ENCODE assay signal across 25 cellular contexts in genomic region chr14:90277581-90278198, GRCh38. TPM values are rescaled to one million over a fixed set of nuclear protein-coding genes. Genes with fewer than 3 reads are reported as not detected.
A peak's percentile ranks its signal among the peaks of the same experiment; 100 is the strongest.
DNase-seq lines count a peak whose midpoint lies in the region; ATAC-seq, FAIRE-seq and TF ChIP-seq lines count a peak whose summit lies in the region.
"Had no signal": no experiment of that assay in that cellular context is flagged by ENCODE, and none has a peak within 500 bp of the region (broad histone marks: within the 10 kb centered on the region; RNA-seq: fewer than 3 reads in every experiment).

No MANE protein-coding gene starts in this region.

- H2BK5ac ChIP-seq in H1 (ENCODE audit: low read depth, low read length) = no peak overlapping the region
- H2BK5ac ChIP-seq in neuronal stem cell (ENCODE audit: low read length) = no peak overlapping the region

- H4K20me1 ChIP-seq in H1 (replicated peaks in 1 of 2; ENCODE audit: control insufficient read depth in 1 of 2, insufficient read depth in 2 of 2, low read length in 2 of 2) = peaks cover 0 to 3% of the 10 kb centered on the region in 2 experiments

- no peak overlapping the region for H3K9ac ChIP-seq in H1 (replicated peaks in 1 of 4; ENCODE audit: extremely low read depth in 1 of 4, low read depth in 3 of 4, low read length in 3 of 4)
- H3K9ac ChIP-seq in neuronal stem cell (ENCODE audit: low read depth, low read length, poor library complexity) = no peak overlapping the region
- H3K9ac ChIP-seq: BLaER1 treated with 17β-estradiol and CSF1 and Interleukin-3, amounts not matched to agents 10 nM and 100 nM; GM23248 had no signal

- POLR2A ChIA-PET in RWPE1 (lab: Yijun Ruan, JAX; ENCODE audit: low non-redundant PET) (no interaction called here), H1 (lab: Charles Lee; ENCODE audit: partially characterized antibody) (interaction anchor here (1.1 to 1.7 kb wide), 4 partner anchors 11 to 107 kb away, joined by 3 to 5 read pairs (median 3); partner anchors contain the start of gene PSMC1)

- no peaks in the 10 kb centered on the region for H3K79me2 ChIP-seq in H1 (ENCODE audit: control insufficient read depth in 1 of 2, insufficient read depth in 2 of 2, low read length in 2 of 2)

- TF ChIP-seq POLR2A in H1 (IDR thresholded peaks at IDR 0.05; ENCODE audit: control extremely low read depth in 1 of 2, low read depth in 2 of 2, low read length in 2 of 2) = no peak

- no peaks in the 10 kb centered on the region for H3K23me2 ChIP-seq in H1 (ENCODE audit: low read depth, low read length)

- ATAC-seq in activated T-cell treated with anti-CD3 and anti-CD28 coated beads, Interleukin-2, amount 50 U/mL, for 4 hours = no peak
- ATAC-seq: PC-3 had no signal

- H3K56ac ChIP-seq in H1 (replicated peaks; ENCODE audit: insufficient read length, low read depth, low read length) = no peak overlapping the region

- H3K4me3 ChIP-seq in H1 (ENCODE audit: extremely low read depth in 1 of 4, insufficient read depth in 2 of 4, low read depth in 3 of 4, low read length in 4 of 4) (no peak overlapping the region), neuronal stem cell (ENCODE audit: low read length in 2 of 2) (no peak overlapping the region)
- H3K4me3 ChIP-seq: BLaER1 treated with 17β-estradiol and CSF1 and Interleukin-3, amounts not matched to agents 10 nM and 100 nM; GM23248; SJSA1 had no signal

- no peak overlapping the region for H2AFZ ChIP-seq in H1 (ENCODE audit: low read length)
- no peak overlapping the region for H2AFZ ChIP-seq in neuronal stem cell (ENCODE audit: low read length)
- H2AFZ ChIP-seq: GM23248 had no signal

- H3K4me1 Mint-ChIP-seq in activated T-cell treated with anti-CD3 and anti-CD28 coated beads, Interleukin-2, amount 50 U/mL, for 4 hours (ENCODE audit: low read depth) = peaks cover 16% of the 10 kb centered on the region
- H3K4me1 Mint-ChIP-seq: H9 had no signal

- H3K4me3 Mint-ChIP-seq in activated T-cell treated with anti-CD3 and anti-CD28 coated beads, Interleukin-2, amount 50 U/mL, for 4 hours = no peak overlapping the region
- H3K4me3 Mint-ChIP-seq: CD4-positive, alpha-beta T cell; H9 had no signal

- H2BK15ac ChIP-seq in H1 (ENCODE audit: low read length) = no peak overlapping the region
- H2BK15ac ChIP-seq in neuronal stem cell (ENCODE audit: low read length) = no peak overlapping the region

- no peak overlapping the region for H2BK20ac ChIP-seq in H1 (ENCODE audit: low read length)

- no peak for FAIRE-seq in H1 (lab: Jason Lieb, UNC)
- FAIRE-seq: A204.1, D721Med, GM18507 had no signal

- H3K36me3 ChIP-seq in H1 (ENCODE audit: control insufficient read depth in 2 of 4, insufficient read depth in 4 of 4, low read length in 3 of 4) (peaks cover 2 to 12% (median 4%) of the 10 kb centered on the region in 4 experiments), neuronal stem cell (replicated peaks in 1 of 2; ENCODE audit: control insufficient read depth in 2 of 2, insufficient read depth in 2 of 2, low read length in 2 of 2) (peaks cover 25 to 91% of the 10 kb centered on the region in 2 donors)

- H3K4me2 ChIP-seq in H1 (ENCODE audit: insufficient read depth in 1 of 2, low read depth in 2 of 2, low read length in 2 of 2) (no peak overlapping the region), neuronal stem cell (ENCODE audit: insufficient read depth, low read length, poor library complexity, severe bottlenecking) (no peak overlapping the region)

- no peak overlapping the region for H2BK12ac ChIP-seq in H1 (ENCODE audit: low read depth, low read length)
- no peak overlapping the region for H2BK12ac ChIP-seq in neuronal stem cell (ENCODE audit: low read length)

- H3K4me1 ChIP-seq in H1 (replicated peaks in 1 of 4; ENCODE audit: control insufficient read depth in 3 of 4, insufficient read depth in 4 of 4, low read length in 3 of 4) (no peaks in the 10 kb centered on the region), neuronal stem cell (ENCODE audit: control insufficient read depth in 2 of 2, insufficient read depth in 1 of 2, low read depth in 1 of 2, low read length in 2 of 2) (no peaks in the 10 kb centered on the region)

- H3K79me1 ChIP-seq in H1 (ENCODE audit: low read depth, low read length) (no peaks in the 10 kb centered on the region), neuronal stem cell (ENCODE audit: low read depth, low read length) (no peaks in the 10 kb centered on the region)

- no peaks in the 10 kb centered on the region for H3K27me3 Mint-ChIP-seq in activated T-cell treated with anti-CD3 and anti-CD28 coated beads, Interleukin-2, amount 50 U/mL, for 4 hours (ENCODE audit: low read depth)
- H3K27me3 Mint-ChIP-seq: CD4-positive, alpha-beta T cell had no signal

- CTCF ChIA-PET in RWPE1 (lab: Yijun Ruan, JAX) = interaction anchor here (0.6 kb wide), 1 partner anchor 1698 kb away, joined by 3 read pairs; no protein-coding TSS in a partner anchor
- CTCF ChIA-PET in H1 (lab: Charles Lee; ENCODE audit: partially characterized antibody) = interaction anchor here (0.7 to 5.2 kb wide), 12 partner anchors 9 to 419 kb away, joined by 3 to 34 read pairs (median 4); no protein-coding TSS in a partner anchor

- no peaks in the 10 kb centered on the region for H3K27me3 ChIP-seq in H1 (replicated peaks in 1 of 4; ENCODE audit: control insufficient read depth in 3 of 4, extremely low read depth in 1 of 4, insufficient read depth in 3 of 4, low read length in 3 of 4)
- H3K27me3 ChIP-seq in neuronal stem cell (ENCODE audit: control insufficient read depth in 3 of 3, insufficient read depth in 3 of 3, low read depth in 1 of 3, low read length in 3 of 3) = no peaks in the 10 kb centered on the region
- H3K27me3 ChIP-seq: BLaER1 treated with 17β-estradiol and CSF1 and Interleukin-3, amounts not matched to agents 10 nM and 100 nM; SJSA1 had no signal

- H3K4ac ChIP-seq in H1 (replicated peaks; ENCODE audit: insufficient read length, low read depth, low read length) = no peak overlapping the region
- no peak overlapping the region for H3K4ac ChIP-seq in neuronal stem cell (ENCODE audit: low read length)

- peak; percentile 13 to 14 for DNase-seq in activated T-cell treated with anti-CD3 and anti-CD28 coated beads, Interleukin-2, amount 50 U/mL, for 48 hours
- DNase-seq in activated T-cell treated with anti-CD3 and anti-CD28 coated beads, Interleukin-2, amount 50 U/mL, for 4 hours = no peak
- DNase-seq in RWPE1 (ENCODE audit: low spot score) = no peak
- no peak for DNase-seq in H1 (ENCODE audit: low read depth in 1 of 2, low spot score in 2 of 2)
- no peak for DNase-seq in neuronal stem cell (ENCODE audit: low spot score)
- DNase-seq in DMS 273 (lab: John Stamatoyannopoulos, UW; ENCODE audit: unreplicated experiment) = no peak
- no peak for DNase-seq in Ammon's horn (ENCODE audit: low spot score)
- DNase-seq in mucosa of gallbladder (ENCODE audit: low spot score) = no peak
- DNase-seq: CD4-positive, alpha-beta T cell; DMS53; GM23248; IMR-90; KG1; MM.1S; NCI-H2029 treated with DMSO at 0.1 percent for 48 hours; NCI-H446 treated with DMSO at 0.1 percent for 48 hours; NCI-H526; NK-92 treated with Interleukin-12 subunit alpha and Interleukin-12 subunit beta, amount 100 ng/mL, for 24 hours; PC-3 had no signal

- H2AK5ac ChIP-seq in H1 (ENCODE audit: low read depth, low read length) (no peak overlapping the region), neuronal stem cell (ENCODE audit: low read depth, low read length) (no peak overlapping the region)

- H4K8ac ChIP-seq in H1 (ENCODE audit: extremely low read depth, insufficient read depth, low read length) (peak overlapping the region; percentile 62), neuronal stem cell (ENCODE audit: low read depth, low read length) (no peak overlapping the region)

- TF ChIP-seq EP300 in H1 (IDR thresholded peaks at IDR 0.05; ENCODE audit: borderline replicate concordance in 1 of 2, low read depth in 2 of 2, low read length in 2 of 2) = no peak

- TF ChIP-seq RAD21 in H1 (IDR thresholded peaks at IDR 0.05 in 1 of 2, conservative IDR thresholded peaks at IDR 0.05 in 1 of 2; ENCODE audit: low read depth in 2 of 2, low read length in 2 of 2) = no peak

- H3K14ac ChIP-seq in H1 (ENCODE audit: insufficient read length) = no peak overlapping the region
- H3K14ac ChIP-seq in neuronal stem cell (ENCODE audit: low read length) = no peak overlapping the region

- H2BK120ac ChIP-seq in H1 (replicated peaks; ENCODE audit: low read depth, low read length) = no peak overlapping the region
- no peak overlapping the region for H2BK120ac ChIP-seq in neuronal stem cell (ENCODE audit: low read depth, low read length)

- H4K91ac ChIP-seq in H1 (replicated peaks; ENCODE audit: insufficient read length, low read length) (no peak overlapping the region), neuronal stem cell (ENCODE audit: low read depth, low read length, poor library complexity) (no peak overlapping the region)

- WGBS in H1 (ENCODE audit: extremely low coverage in 1 of 2, insufficient coverage in 1 of 2, insufficient read length in 1 of 2, insufficient replicate concordance in 2 of 2, low coverage in 1 of 2, low lambda C conversion rate in 2 of 2, missing lambda C conversion rate in 1 of 2), 2 experiments = 85% methylated on average over 23 of the region's 24 CpGs; no CpG with 5 or more reads in 1 of the 2 experiments
- WGBS in neuronal stem cell (ENCODE audit: extremely low coverage in 2 of 2, insufficient read length in 2 of 2, insufficient replicate concordance in 1 of 2), 2 donors = no CpG with 5 or more reads among the region's 24 CpGs

- H3K23ac ChIP-seq in H1 (ENCODE audit: insufficient read length) (no peak overlapping the region), neuronal stem cell (ENCODE audit: low read depth, low read length, poor library complexity) (peak overlapping the region; percentile 17)

- TF ChIP-seq CTCF in RWPE1 (conservative IDR thresholded peaks at IDR 0.05; ENCODE audit: low read depth) (no peak), H1 (IDR thresholded peaks at IDR 0.05; ENCODE audit: control extremely low read depth in 1 of 3, insufficient read depth in 1 of 3, low read depth in 1 of 3, low read length in 3 of 3) (no peak)

- no peak overlapping the region for H3K18ac ChIP-seq in H1 (ENCODE audit: extremely low read depth, low read length)
- no peak overlapping the region for H3K18ac ChIP-seq in neuronal stem cell (ENCODE audit: low read length)

- peaks cover 15% of the 10 kb centered on the region for H3K36me3 Mint-ChIP-seq in activated T-cell treated with anti-CD3 and anti-CD28 coated beads, Interleukin-2, amount 50 U/mL, for 4 hours (ENCODE audit: insufficient read depth)

- H3K27ac ChIP-seq in RWPE1 = 0 out of 2 replicates have a peak overlapping the region, but pooled peaks have one; percentile 19
- H3K27ac ChIP-seq in H1 (ENCODE audit: low read depth, low read length) = no peak overlapping the region
- no peak overlapping the region for H3K27ac ChIP-seq in neuronal stem cell (replicated peaks; ENCODE audit: low read length)
- H3K27ac ChIP-seq: GM23248 had no signal

- no peak overlapping the region for H4K5ac ChIP-seq in H1 (ENCODE audit: insufficient read length, low read depth, low read length)

- H3K9me3 Mint-ChIP-seq in activated T-cell treated with anti-CD3 and anti-CD28 coated beads, Interleukin-2, amount 50 U/mL, for 4 hours = no peaks in the 10 kb centered on the region
- H3K9me3 Mint-ChIP-seq: CD4-positive, alpha-beta T cell; H9 had no signal

- H3K9me3 ChIP-seq in H1 (ENCODE audit: insufficient read depth in 2 of 2, low read depth in 1 of 2, low read length in 1 of 2) (no peaks in the 10 kb centered on the region), neuronal stem cell (replicated peaks in 1 of 2; ENCODE audit: control insufficient read depth in 2 of 2, insufficient read depth in 1 of 2, low read depth in 1 of 2, low read length in 2 of 2) (no peaks in the 10 kb centered on the region)
- H3K9me3 ChIP-seq: BLaER1 treated with 17β-estradiol and CSF1 and Interleukin-3, amounts not matched to agents 10 nM and 100 nM; SJSA1 had no signal

RNA-seq across cellular contexts. Expression of gene PSMC1, which starts 21.3 kb away (rescaled TPM):
- 100 to 1,000 TPM; 224 to 239 (median 227) TPM for total RNA-seq in activated T-cell treated with anti-CD3 and anti-CD28 coated beads, Interleukin-2, amount 50 U/mL, for 4 hours
- total RNA-seq in H1 (2021; fragmentation: NEBNext Ultra II Directional; extraction: Animal tissue kit (Norgen Biotek cat#: 25700)) = 99.6 and 104 TPM in 2 replicates
- 24.6 and 46.2 TPM in 2 replicates for polyA plus RNA-seq in H1 (2011; rRNA removed)
- polyA plus RNA-seq in H1 (2011; cell fraction: cytosol; rRNA removed) = 92.2 TPM
- 16.8 TPM for polyA plus RNA-seq in H1 (2011; cell fraction: nucleus; rRNA removed)
- 106 to 119 TPM (median 114 TPM) in 4 replicates for polyA plus RNA-seq in H1 (2012, experiment 1 of 2)
- 20.9 TPM for polyA plus RNA-seq in H1 (2012, experiment 2 of 2)
- polyA plus RNA-seq in H1 (2013, experiment 1 of 2) = 64.7 TPM
- polyA plus RNA-seq in H1 (2013, experiment 2 of 2) = 62.6 TPM
- polyA minus RNA-seq in H1 (2011; rRNA and poly(A)+ RNA removed) = 37.4 and 45.0 TPM in 2 replicates
- 34.6 TPM for polyA minus RNA-seq in H1 (2011; cell fraction: cytosol; rRNA and poly(A)+ RNA removed)
- polyA minus RNA-seq in H1 (2011; cell fraction: nucleus; rRNA and poly(A)+ RNA removed) = 25.7 TPM
- 92.1 TPM for polyA plus RNA-seq in neuronal stem cell (2013, experiment 1 of 2)
- polyA plus RNA-seq in neuronal stem cell (2013, experiment 2 of 2) = 94.7 TPM
- 67.8 TPM for total RNA-seq in mucosa of gallbladder

RNA-seq across cellular contexts. Expression of gene NRDE2, which starts 54.1 kb away (rescaled TPM):
- total RNA-seq in activated T-cell treated with anti-CD3 and anti-CD28 coated beads, Interleukin-2, amount 50 U/mL, for 4 hours = 10 to 100 TPM; 18.8 to 26.0 (median 23.8) TPM
- total RNA-seq in H1 (2021; fragmentation: NEBNext Ultra II Directional; extraction: Animal tissue kit (Norgen Biotek cat#: 25700)) = 10.7 and 12.1 TPM in 2 replicates
- 4.9 and 5.4 TPM in 2 replicates for polyA plus RNA-seq in H1 (2011; rRNA removed)
- polyA plus RNA-seq in H1 (2011; cell fraction: cytosol; rRNA removed) = 6.0 TPM
- polyA plus RNA-seq in H1 (2011; cell fraction: nucleus; rRNA removed) = 11.3 TPM
- polyA plus RNA-seq in H1 (2012, experiment 1 of 2) = 5.5 to 7.6 TPM (median 7.0 TPM) in 4 replicates
- polyA plus RNA-seq in H1 (2012, experiment 2 of 2) = 0.97 TPM
- polyA plus RNA-seq in H1 (2013, experiment 1 of 2) = 5.5 TPM
- polyA plus RNA-seq in H1 (2013, experiment 2 of 2) = 5.2 TPM
- 12.6 and 25.2 TPM in 2 replicates for polyA minus RNA-seq in H1 (2011; rRNA and poly(A)+ RNA removed)
- 9.0 TPM for polyA minus RNA-seq in H1 (2011; cell fraction: cytosol; rRNA and poly(A)+ RNA removed)
- 27.0 TPM for polyA minus RNA-seq in H1 (2011; cell fraction: nucleus; rRNA and poly(A)+ RNA removed)
- 7.0 TPM for polyA plus RNA-seq in neuronal stem cell (2013, experiment 1 of 2)
- polyA plus RNA-seq in neuronal stem cell (2013, experiment 2 of 2) = 7.1 TPM
- total RNA-seq in mucosa of gallbladder = 32.5 TPM

Comparison
In these comparisons a context has a peak if more than half of its experiments do, and no peak if none do; other contexts are left out.
1. DNase-seq: peak in activated T-cell treated with anti-CD3 and anti-CD28 coated beads, Interleukin-2, amount 50 U/mL, for 48 hours (2 of 2); none in activated T-cell treated with anti-CD3 and anti-CD28 coated beads, Interleukin-2, amount 50 U/mL, for 4 hours (single experiment), RWPE1 (single experiment), H1 (0 of 2), neuronal stem cell (single experiment), DMS 273 (single experiment), Ammon's horn (single experiment) and mucosa of gallbladder (single experiment).